8 cellular contexts compared by ENCODE assay signal in the genomic region with DNA sequence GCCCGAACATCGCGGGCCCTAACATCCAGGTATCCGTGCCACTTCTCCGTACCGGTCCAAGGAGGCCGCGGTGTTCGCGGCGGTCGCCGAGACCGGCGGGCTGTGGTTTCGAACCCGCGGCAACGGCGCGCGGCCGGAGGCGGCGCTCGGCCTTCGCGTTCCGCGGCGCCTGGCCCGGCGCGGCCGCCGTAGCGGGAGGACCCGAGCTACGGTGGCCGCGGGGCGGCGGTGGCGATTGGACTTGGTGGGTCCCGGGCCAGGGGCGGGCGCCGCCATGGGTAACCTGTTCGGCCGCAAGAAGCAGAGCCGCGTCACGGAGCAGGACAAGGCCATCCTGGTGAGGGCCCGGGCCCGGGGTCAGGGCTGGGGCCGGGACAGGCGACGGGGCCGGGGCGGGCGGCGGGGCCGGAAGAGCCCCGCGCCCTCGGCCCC. TPM values are rescaled to one million over a fixed set of nuclear protein-coding genes. Genes with fewer than 3 reads are reported as not detected.
DNase-seq lines count a peak whose midpoint lies in the region; ATAC-seq and TF ChIP-seq lines count a peak whose summit lies in the region.

A gene (plus strand): TSS at position 197 of the 432 bp plus-strand sequence. CDS start 78 bp downstream, at position 275.

- peak within 1 kb of the TSS; percentile 86 to 95 (median 89) for H3K4me3 Mint-ChIP-seq in CD4-positive, CD25-positive, alpha-beta regulatory T cell

- no peaks in the 10 kb centered on the region for H3K27me3 ChIP-seq in CD4-positive, CD25-positive, alpha-beta regulatory T cell (ENCODE audit: control insufficient read depth, insufficient read depth, low read length)
- H3K27me3 ChIP-seq in kidney epithelial cell (ENCODE audit: control insufficient read depth, insufficient read depth, low read length): peaks cover 7% of the 10 kb centered on the region

- ATAC-seq in CD4-positive, CD25-positive, alpha-beta regulatory T cell (ENCODE audit: low read depth in 2 of 2): peak; percentile 56 to 57
- no peak for ATAC-seq in HG03045 (IDR thresholded peaks at IDR 0.05; ENCODE audit: unreplicated experiment)

- no peaks in the 10 kb centered on the region for H3K9me3 ChIP-seq in CD4-positive, CD25-positive, alpha-beta regulatory T cell (ENCODE audit: control insufficient read depth in 2 of 2, low read length in 2 of 2)

- peaks cover 16% of the 10 kb centered on the region for H3K27me3 Mint-ChIP-seq in CD4-positive, CD25-positive, alpha-beta regulatory T cell

- peaks cover 10% of the 10 kb centered on the region for H3K36me3 ChIP-seq in CD4-positive, CD25-positive, alpha-beta regulatory T cell (ENCODE audit: control insufficient read depth, insufficient read depth, low read length)
- H3K36me3 ChIP-seq in kidney epithelial cell (ENCODE audit: control insufficient read depth, insufficient read depth, low read length): peaks cover 2% of the 10 kb centered on the region

- H3K4me1 ChIP-seq in CD4-positive, CD25-positive, alpha-beta regulatory T cell (ENCODE audit: control insufficient read depth, insufficient read depth, low read length, poor library complexity, severe bottlenecking): peaks cover 24% of the 10 kb centered on the region

- H3K4me3 ChIP-seq in CD4-positive, CD25-positive, alpha-beta regulatory T cell (ENCODE audit: low read depth, low read length): peak within 1 kb of the TSS; percentile 93
- H3K4me3 ChIP-seq in choroid plexus epithelial cell (ENCODE audit: low read depth, low read length): peak within 1 kb of the TSS; percentile 71
- H3K4me3 ChIP-seq in kidney epithelial cell (ENCODE audit: low read depth, low read length): peak within 1 kb of the TSS; percentile 59

- no peaks in the 10 kb centered on the region for H3K36me3 Mint-ChIP-seq in CD4-positive, CD25-positive, alpha-beta regulatory T cell

- peak; percentile 58 to 83 (median 81) for DNase-seq in CD4-positive, CD25-positive, alpha-beta regulatory T cell
- peak; percentile 96 for DNase-seq in GM20000 (ENCODE audit: low spot score)
- peak; percentile 40 for DNase-seq in NCI-H2107 (lab: John Stamatoyannopoulos, UW)
- DNase-seq in activated CD4-positive, alpha-beta T cell treated with anti-CD3 and anti-CD28 coated beads for 4 hours: peak; percentile 63 to 75
- peak; percentile 72 for DNase-seq in choroid plexus epithelial cell (ENCODE audit: low read depth)
- DNase-seq in kidney epithelial cell (ENCODE audit: low read depth): no peak
- peak; percentile 82 for DNase-seq in stimulated activated CD4-positive, alpha-beta T cell treated with anti-CD3 and anti-CD28 coated beads, Interleukin-15, amount 100 ng/mL, for 24 hours

- H3K27ac ChIP-seq in CD4-positive, CD25-positive, alpha-beta regulatory T cell (ENCODE audit: insufficient read depth, low read length, poor library complexity, severe bottlenecking): peak within 1 kb of the TSS; percentile 49

- no peak for TF ChIP-seq CTCF in GM20000 (IDR thresholded peaks at IDR 0.05; ENCODE audit: extremely low read depth, missing control alignments)
- peak; percentile 12 for TF ChIP-seq CTCF in choroid plexus epithelial cell (conservative IDR thresholded peaks at IDR 0.05; ENCODE audit: low read depth, low read length)
- no peak for TF ChIP-seq CTCF in kidney epithelial cell (IDR thresholded peaks at IDR 0.05; ENCODE audit: insufficient read depth, low read length, poor library complexity, severe bottlenecking)

- peaks cover 0 to 36% (median 3%) of the 10 kb centered on the region in 4 donors for H3K4me1 Mint-ChIP-seq in CD4-positive, CD25-positive, alpha-beta regulatory T cell

- peak within 1 kb of the TSS; percentile 84 to 87 (median 86) for H3K27ac Mint-ChIP-seq in CD4-positive, CD25-positive, alpha-beta regulatory T cell

- no peaks in the 10 kb centered on the region for H3K9me3 Mint-ChIP-seq in CD4-positive, CD25-positive, alpha-beta regulatory T cell

RNA-seq across cellular contexts. Expression of the gene that starts here (rescaled TPM):
- 25.5 TPM for total RNA-seq in CD4-positive, CD25-positive, alpha-beta regulatory T cell
- polyA plus RNA-seq in CD4-positive, CD25-positive, alpha-beta regulatory T cell: 10 to 100 TPM; 37.6 to 43.5 (median 39.8) TPM
- total RNA-seq in kidney epithelial cell: 26.6 and 36.6 TPM in 2 replicates
